36 cellular contexts compared by ENCODE assay signal in genomic region chr22:39700565-39700964, GRCh38.
"Had no signal": no experiment of that assay in that cellular context is flagged by ENCODE, and none has a peak within 500 bp of the region (broad histone marks: within the 10 kb centered on the region; RNA-seq: fewer than 3 reads in every experiment).

No MANE protein-coding gene starts in this region.

- H3K27me3 Mint-ChIP-seq: activated CD4-positive, alpha-beta memory T cell treated with anti-CD3 and anti-CD28 coated beads for 36 hours; activated CD8-positive, alpha-beta T cell treated with anti-CD3 and anti-CD28 coated beads for 36 hours; activated naive CD4-positive, alpha-beta T cell treated with anti-CD3 and anti-CD28 coated beads, Interleukin-2, amount 50 U/mL, for 24 hours; brain had no signal

- H3K4me1 Mint-ChIP-seq: activated B cell treated with CpG ODN at 0.5 μM for 24 hours; activated CD4-positive, alpha-beta T cell treated with anti-CD3 and anti-CD28 coated beads, Interleukin-2, amount 10 ng/mL, durations not matched to agents 24 days and 14 days; activated naive CD4-positive, alpha-beta T cell treated with anti-CD3 and anti-CD28 coated beads, Interleukin-2, amount 10 ng/mL, durations not matched to agents 7 days and 5 days; activated naive CD4-positive, alpha-beta T cell treated with anti-CD3 and anti-CD28 coated beads, Interleukin-2, amount 50 U/mL, for 24 hours; activated naive CD8-positive, alpha-beta T cell treated with anti-CD3 and anti-CD28 coated beads, Interleukin-2, amount 10 ng/mL, durations not matched to agents 7 days and 5 days; activated naive CD8-positive, alpha-beta T cell treated with anti-CD3 and anti-CD28 coated beads, Interleukin-2, amount 50 U/mL, for 24 hours; central memory CD8-positive, alpha-beta T cell had no signal

- H3K36me3 Mint-ChIP-seq: activated CD4-positive, alpha-beta memory T cell treated with anti-CD3 and anti-CD28 coated beads for 36 hours; activated naive CD4-positive, alpha-beta T cell treated with anti-CD3 and anti-CD28 coated beads, Interleukin-2, amount 10 ng/mL, durations not matched to agents 7 days and 5 days; activated naive CD4-positive, alpha-beta T cell treated with anti-CD3 and anti-CD28 coated beads, Interleukin-2, amount 50 U/mL, for 24 hours; activated naive CD8-positive, alpha-beta T cell; activated naive CD8-positive, alpha-beta T cell treated with anti-CD3 and anti-CD28 coated beads, Interleukin-2, amount 10 ng/mL, durations not matched to agents 7 days and 5 days; brain had no signal

- DNase-seq: activated B cell treated with CpG ODN at 0.5 μM for 24 hours; activated CD4-positive, alpha-beta memory T cell treated with anti-CD3 and anti-CD28 coated beads for 36 hours; activated CD4-positive, alpha-beta T cell treated with anti-CD3 and anti-CD28 coated beads for 4 hours; activated CD4-positive, alpha-beta T cell treated with anti-CD3 and anti-CD28 coated beads, Interleukin-2, amount 10 ng/mL, durations not matched to agents 24 days and 14 days; activated CD4-positive, alpha-beta T cell treated with anti-CD3 and anti-CD28 coated beads, Interleukin-2, amount 50 U/mL, for 1 hour; activated CD4-positive, alpha-beta T cell treated with anti-CD3 and anti-CD28 coated beads, Interleukin-2, amount 50 U/mL, for 4 hours; activated CD4-positive, CD25-positive, alpha-beta regulatory T cell treated with anti-CD3 and anti-CD28 coated beads, Interleukin-2, amount 50 U/mL, for 72 hours; activated CD8-positive, alpha-beta memory T cell treated with anti-CD3 and anti-CD28 coated beads, Interleukin-2, amount 50 U/mL, for 4 hours; activated CD8-positive, alpha-beta T cell treated with anti-CD3 and anti-CD28 coated beads for 36 hours; activated effector memory CD4-positive, alpha-beta T cell treated with Interleukin-2 at 50 U/mL for 16 hours; activated gamma-delta T cell; activated naive CD4-positive, alpha-beta T cell treated with anti-CD3 and anti-CD28 coated beads, Interleukin-2, amount 10 ng/mL, durations not matched to agents 7 days and 5 days; activated naive CD4-positive, alpha-beta T cell treated with Interleukin-2 at 50 U/mL for 16 hours; activated naive CD8-positive, alpha-beta T cell treated with anti-CD3 and anti-CD28 coated beads, Interleukin-2, amount 10 ng/mL, durations not matched to agents 7 days and 5 days; activated naive CD8-positive, alpha-beta T cell treated with anti-CD3 and anti-CD28 coated beads, Interleukin-2, amount 50 U/mL, for 24 hours; activated T-cell treated with anti-CD3 and anti-CD28 coated beads for 4 hours; activated T-cell treated with anti-CD3 and anti-CD28 coated beads, Interleukin-2, amount 50 U/mL, for 1 hour; activated T-cell treated with anti-CD3 and anti-CD28 coated beads, Interleukin-2, amount 50 U/mL, for 4 hours; activated T-cell treated with anti-CD3 and anti-CD28 coated beads, Interleukin-2, amount 50 U/mL, for 72 hours; cerebellar nuclear complex; T-helper 1 cell; T-helper 2 cell; T-helper 9 cell had no signal

- H3K4me3 Mint-ChIP-seq: activated B cell treated with CpG ODN at 0.5 μM for 24 hours; activated CD4-positive, alpha-beta memory T cell treated with anti-CD3 and anti-CD28 coated beads for 36 hours; activated CD4-positive, alpha-beta T cell treated with anti-CD3 and anti-CD28 coated beads, Interleukin-2, amount 10 ng/mL, durations not matched to agents 24 days and 14 days; activated CD8-positive, alpha-beta T cell treated with anti-CD3 and anti-CD28 coated beads for 36 hours; activated naive CD4-positive, alpha-beta T cell treated with anti-CD3 and anti-CD28 coated beads, Interleukin-2, amount 10 ng/mL, durations not matched to agents 7 days and 5 days; activated naive CD4-positive, alpha-beta T cell treated with anti-CD3 and anti-CD28 coated beads, Interleukin-2, amount 50 U/mL, for 24 hours; activated naive CD8-positive, alpha-beta T cell; activated naive CD8-positive, alpha-beta T cell treated with anti-CD3 and anti-CD28 coated beads, Interleukin-2, amount 10 ng/mL, durations not matched to agents 7 days and 5 days; activated naive CD8-positive, alpha-beta T cell treated with anti-CD3 and anti-CD28 coated beads, Interleukin-2, amount 50 U/mL, for 24 hours; activated T-cell treated with anti-CD3 and anti-CD28 coated beads, Interleukin-2, amount 50 U/mL, for 4 hours; activated T-cell treated with anti-CD3 and anti-CD28 coated beads, Interleukin-2, amount 50 U/mL, for 72 hours; activated T-helper 1 cell treated with anti-CD3 and anti-CD28 coated beads, Interleukin-12 subunit alpha, Interleukin-12 subunit beta, Interleukin-2, Interleukin-4 antibody, amounts not matched to agents 30 ng/mL and 10 ng/mL and 1 ng/mL, durations not matched to agents 14 hours and 24 hours and 36 hours; central memory CD8-positive, alpha-beta T cell; T-helper 1 cell treated with Interleukin-12 subunit alpha and Interleukin-12 subunit beta and Interleukin-4 antibody, amounts not matched to agents 30 μg/mL and 1 μg/mL, for 36 hours; T-helper 2 cell treated with Interferon-gamma antibody and Interleukin-4, amounts not matched to agents 5 μg/mL and 100 μg/mL, for 36 hours had no signal

- FAIRE-seq: bronchial epithelial cell, TTC549 had no signal

- H3K9me3 Mint-ChIP-seq: activated B cell treated with CpG ODN at 0.5 μM for 24 hours; activated CD4-positive, alpha-beta memory T cell treated with anti-CD3 and anti-CD28 coated beads for 36 hours; activated CD4-positive, alpha-beta T cell treated with anti-CD3 and anti-CD28 coated beads, Interleukin-2, amount 10 ng/mL, durations not matched to agents 24 days and 14 days; activated CD8-positive, alpha-beta T cell treated with anti-CD3 and anti-CD28 coated beads for 36 hours; activated naive CD4-positive, alpha-beta T cell treated with anti-CD3 and anti-CD28 coated beads, Interleukin-2, amount 10 ng/mL, durations not matched to agents 7 days and 5 days; activated naive CD4-positive, alpha-beta T cell treated with anti-CD3 and anti-CD28 coated beads, Interleukin-2, amount 50 U/mL, for 24 hours; activated naive CD8-positive, alpha-beta T cell treated with anti-CD3 and anti-CD28 coated beads, Interleukin-2, amount 10 ng/mL, durations not matched to agents 7 days and 5 days; activated naive CD8-positive, alpha-beta T cell treated with anti-CD3 and anti-CD28 coated beads, Interleukin-2, amount 50 U/mL, for 24 hours; activated T-cell treated with anti-CD3 and anti-CD28 coated beads, Interleukin-2, amount 50 U/mL, for 4 hours; activated T-cell treated with anti-CD3 and anti-CD28 coated beads, Interleukin-2, amount 50 U/mL, for 72 hours; activated T-helper 1 cell treated with anti-CD3 and anti-CD28 coated beads, Interleukin-12 subunit alpha, Interleukin-12 subunit beta, Interleukin-2, Interleukin-4 antibody, amounts not matched to agents 30 ng/mL and 10 ng/mL and 1 ng/mL, durations not matched to agents 14 hours and 24 hours and 36 hours; activated T-helper 2 cell treated with anti-CD3 and anti-CD28 coated beads, Interferon-gamma antibody, Interleukin-2, Interleukin-4, amounts not matched to agents 10 μg/mL and 5 μg/mL and 100 μg/mL, durations not matched to agents 14 hours and 24 hours and 36 hours; central memory CD8-positive, alpha-beta T cell; T-helper 1 cell treated with Interleukin-12 subunit alpha and Interleukin-12 subunit beta and Interleukin-4 antibody, amounts not matched to agents 30 μg/mL and 1 μg/mL, for 36 hours; T-helper 2 cell treated with Interferon-gamma antibody and Interleukin-4, amounts not matched to agents 5 μg/mL and 100 μg/mL, for 36 hours had no signal

- H3K4me3 ChIP-seq: ascending aorta, cardiac muscle cell had no signal

- H3K27ac ChIP-seq: ascending aorta, cardiac muscle cell, VCaP had no signal

- H3K27ac Mint-ChIP-seq: activated B cell treated with CpG ODN at 0.5 μM for 24 hours; activated CD4-positive, alpha-beta memory T cell treated with anti-CD3 and anti-CD28 coated beads for 36 hours; activated CD4-positive, alpha-beta T cell treated with anti-CD3 and anti-CD28 coated beads, Interleukin-2, amount 10 ng/mL, durations not matched to agents 24 days and 14 days; activated CD8-positive, alpha-beta T cell treated with anti-CD3 and anti-CD28 coated beads for 36 hours; activated naive CD4-positive, alpha-beta T cell treated with anti-CD3 and anti-CD28 coated beads, Interleukin-2, amount 10 ng/mL, durations not matched to agents 7 days and 5 days; activated naive CD4-positive, alpha-beta T cell treated with anti-CD3 and anti-CD28 coated beads, Interleukin-2, amount 50 U/mL, for 24 hours; activated naive CD8-positive, alpha-beta T cell; activated naive CD8-positive, alpha-beta T cell treated with anti-CD3 and anti-CD28 coated beads, Interleukin-2, amount 10 ng/mL, durations not matched to agents 7 days and 5 days; activated naive CD8-positive, alpha-beta T cell treated with anti-CD3 and anti-CD28 coated beads, Interleukin-2, amount 50 U/mL, for 24 hours; activated T-cell treated with anti-CD3 and anti-CD28 coated beads, Interleukin-2, amount 50 U/mL, for 72 hours; activated T-helper 1 cell treated with anti-CD3 and anti-CD28 coated beads, Interleukin-12 subunit alpha, Interleukin-12 subunit beta, Interleukin-2, Interleukin-4 antibody, amounts not matched to agents 30 ng/mL and 10 ng/mL and 1 ng/mL, durations not matched to agents 14 hours and 24 hours and 36 hours; activated T-helper 2 cell treated with anti-CD3 and anti-CD28 coated beads, Interferon-gamma antibody, Interleukin-2, Interleukin-4, amounts not matched to agents 10 μg/mL and 5 μg/mL and 100 μg/mL, durations not matched to agents 14 hours and 24 hours and 36 hours; T-helper 1 cell treated with Interleukin-12 subunit alpha and Interleukin-12 subunit beta and Interleukin-4 antibody, amounts not matched to agents 30 μg/mL and 1 μg/mL, for 36 hours; T-helper 2 cell treated with Interferon-gamma antibody and Interleukin-4, amounts not matched to agents 5 μg/mL and 100 μg/mL, for 36 hours had no signal

- H3K27me3 ChIP-seq: ascending aorta, cardiac muscle cell had no signal

- H3K36me3 ChIP-seq: ascending aorta, cardiac muscle cell had no signal

- H3K4me1 ChIP-seq: ascending aorta had no signal

- ATAC-seq: activated CD8-positive, alpha-beta T cell treated with anti-CD3 and anti-CD28 coated beads for 36 hours; activated naive CD8-positive, alpha-beta T cell treated with anti-CD3 and anti-CD28 coated beads, Interleukin-2, amount 50 U/mL, for 24 hours; activated T-cell treated with anti-CD3 and anti-CD28 coated beads, Interleukin-2, amount 50 U/mL, for 4 hours; activated T-cell treated with anti-CD3 and anti-CD28 coated beads, Interleukin-2, amount 50 U/mL, for 72 hours had no signal

- H3K9me3 ChIP-seq: ascending aorta had no signal
